In genomic region chr9:132507670-132508469, GRCh38 we compare ENCODE assay signal across 8 cellular contexts.
DNase-seq lines count a peak whose midpoint lies in the region; ATAC-seq and TF ChIP-seq lines count a peak whose summit lies in the region.

No MANE protein-coding gene starts in this region.

- 13 to 57% methylated on average over 8 to 13 of the region's 24 CpGs for WGBS in gastroesophageal sphincter (ENCODE audit: low coverage in 1 of 2), 2 donors
- WGBS in ovary, 3 donors, result 42 to 43% (median 43%) methylated on average over 24 of the region's 24 CpGs
- 48 to 50% methylated on average over 24 of the region's 24 CpGs for WGBS in thyroid gland, 2 donors

- H3K4me3 ChIP-seq in gastroesophageal sphincter, result no peak overlapping the region
- no peak overlapping the region for H3K4me3 ChIP-seq in ovary
- no peak overlapping the region for H3K4me3 ChIP-seq in thyroid gland (replicated peaks in 1 of 3)

- peaks cover 98% of the 10 kb centered on the region for H3K27me3 ChIP-seq in gastroesophageal sphincter
- no peaks in the 10 kb centered on the region for H3K27me3 ChIP-seq in ovary
- H3K27me3 ChIP-seq in thyroid gland, result no peaks in the 10 kb centered on the region

- H3K4me1 ChIP-seq in gastroesophageal sphincter (no peaks in the 10 kb centered on the region), ovary (ENCODE audit: insufficient read depth) (peaks cover 3% of the 10 kb centered on the region), thyroid gland (no peaks in the 10 kb centered on the region)

- H3K36me3 ChIP-seq in gastroesophageal sphincter (no peaks in the 10 kb centered on the region), ovary (no peaks in the 10 kb centered on the region), thyroid gland (no peaks in the 10 kb centered on the region)

- ATAC-seq in gastroesophageal sphincter, result peak; percentile 61
- no peak for ATAC-seq in HG02885 (IDR thresholded peaks at IDR 0.05; ENCODE audit: poor library complexity, unreplicated experiment)

- TF ChIP-seq CTCF in LNCAP (IDR thresholded peaks at IDR 0.05) (peak; percentile 90), gastroesophageal sphincter (IDR thresholded peaks at IDR 0.05) (peak in 3 of 4 experiments; percentile 62 to 83 (median 74)), ovary (IDR thresholded peaks at IDR 0.05) (peak; percentile 32 to 73 (median 45)), thyroid gland (IDR thresholded peaks at IDR 0.05) (peak; percentile 57 to 80 (median 70))

- DNase-seq in DMS 273 (lab: John Stamatoyannopoulos, UW; ENCODE audit: unreplicated experiment) (peak; percentile 83), SHP77 (lab: John Stamatoyannopoulos, UW) (peak; percentile 61 to 68), ovary (peak; percentile 45 to 75 (median 70)), thyroid gland (peak; percentile 64 to 74)
- peak; percentile 44 for DNase-seq in activated effector memory CD4-positive, alpha-beta T cell treated with Interleukin-2 at 50 U/mL for 16 hours

- TF ChIP-seq POLR2A in gastroesophageal sphincter (IDR thresholded peaks at IDR 0.05) (no peak), ovary (IDR thresholded peaks at IDR 0.05) (no peak), thyroid gland (IDR thresholded peaks at IDR 0.05) (no peak)

- intact Hi-C loops in ovary (cut with DNase I) (loop anchor here (1.0 to 10.0 kb wide), 5 partner anchors 67 to 467 kb away; partner anchors contain the start of gene GFI1B (in 2 of the 4)), thyroid gland (cut with DNase I) (loop anchor here (2.0 to 5.0 kb wide), 2 partner anchors 67 to 294 kb away; no protein-coding TSS in a partner anchor)

- TF ChIP-seq EP300 in gastroesophageal sphincter (IDR thresholded peaks at IDR 0.05), result no peak
- TF ChIP-seq EP300 in ovary (IDR thresholded peaks at IDR 0.05), result no peak

- no peaks in the 10 kb centered on the region for H3K9me3 ChIP-seq in gastroesophageal sphincter
- no peaks in the 10 kb centered on the region for H3K9me3 ChIP-seq in ovary
- no peaks in the 10 kb centered on the region for H3K9me3 ChIP-seq in thyroid gland

- H3K27ac ChIP-seq in gastroesophageal sphincter (no peak overlapping the region), ovary (no peak overlapping the region), thyroid gland (no peak overlapping the region)
